In genomic region chr9:4464911-4465513, GRCh38 we compare ENCODE assay signal across 14 cellular contexts. TPM values are rescaled to one million over a fixed set of nuclear protein-coding genes. Genes with fewer than 3 reads are reported as not detected.
DNase-seq lines count a peak whose midpoint lies in the region; ATAC-seq and TF ChIP-seq lines count a peak whose summit lies in the region.
"Had no signal": no experiment of that assay in that cellular context is flagged by ENCODE, and none has a peak within 500 bp of the region (broad histone marks: within the 10 kb centered on the region; RNA-seq: fewer than 3 reads in every experiment).

No MANE protein-coding gene starts in this region.

- H3F3A ChIP-seq in SU-DHL-6 (ENCODE audit: insufficient read depth), result no peaks in the 10 kb centered on the region; the same call in 1 of the 2 replicates

- H3K4me2 ChIP-seq in SU-DHL-6 (ENCODE audit: low read depth, low read length, poor library complexity, severe bottlenecking), result peak overlapping the region; percentile 51

- H3K9me3 ChIP-seq in SU-DHL-6 (ENCODE audit: insufficient read depth, low read length), result no peaks in the 10 kb centered on the region
- H3K9me3 ChIP-seq in thyroid gland, result no peaks in the 10 kb centered on the region
- H3K9me3 ChIP-seq: Peyer's patch had no signal

- intact Hi-C loops in thyroid gland (cut with DNase I), result no loop called here

- H4K20me1 ChIP-seq in SU-DHL-6 (ENCODE audit: low read depth, low read length), result no peaks in the 10 kb centered on the region

- no peak overlapping the region for H3K4me3 ChIP-seq in SU-DHL-6 (ENCODE audit: insufficient read depth, low read length, poor library complexity, severe bottlenecking)
- H3K4me3 ChIP-seq in thyroid gland (replicated peaks in 1 of 3), result no peak overlapping the region
- H3K4me3 ChIP-seq: Peyer's patch, sigmoid colon had no signal

- TF ChIP-seq CTCF in GM13977 (IDR thresholded peaks at IDR 0.05; ENCODE audit: extremely low read depth, insufficient read depth, missing control alignments) (no peak), SU-DHL-6 (IDR thresholded peaks at IDR 0.05; ENCODE audit: insufficient read depth, low read length, poor library complexity, severe bottlenecking) (no peak), thyroid gland (IDR thresholded peaks at IDR 0.05) (no peak)

- no peak for TF ChIP-seq POLR2A in thyroid gland (IDR thresholded peaks at IDR 0.05)

- 95% methylated on average over 11 of the region's 11 CpGs for WGBS in thyroid gland, 2 donors

- DNase-seq in GM13977 (ENCODE audit: low spot score) (peak; percentile 74), T-helper 9 cell (no peak), DMS79 treated with DMSO at 0.1 percent for 48 hours (lab: John Stamatoyannopoulos, UW) (no peak), thyroid gland (no peak), AG08395 (ENCODE audit: low spot score) (no peak)
- DNase-seq: CD4-positive, CD25-positive, alpha-beta regulatory T cell; MM.1S; Peyer's patch; sigmoid colon; stimulated activated naive CD4-positive, alpha-beta T cell treated with Interleukin-2 at 50 U/mL for 16 hours had no signal

- ATAC-seq in GM19463 (IDR thresholded peaks at IDR 0.05; ENCODE audit: unreplicated experiment), result peak; percentile 89
- peak; percentile 90 for ATAC-seq in HG02973 (IDR thresholded peaks at IDR 0.05; ENCODE audit: unreplicated experiment)
- ATAC-seq: esophagus mucosa had no signal

- no peaks in the 10 kb centered on the region for H3K9me2 ChIP-seq in SU-DHL-6 (replicated peaks; ENCODE audit: insufficient read depth, low read length)

- no peaks in the 10 kb centered on the region for H3K4me1 ChIP-seq in thyroid gland
- H3K4me1 ChIP-seq: Peyer's patch, sigmoid colon had no signal

- no peak overlapping the region for H3K9ac ChIP-seq in SU-DHL-6 (ENCODE audit: low read length)

- H3K27ac ChIP-seq in SU-DHL-6 (ENCODE audit: low read depth, low read length) (peak overlapping the region; percentile 83), thyroid gland (no peak overlapping the region)
- H3K27ac ChIP-seq: Peyer's patch, sigmoid colon had no signal

- H2AFZ ChIP-seq in SU-DHL-6 (ENCODE audit: low read depth, low read length, severe bottlenecking), result peak overlapping the region; percentile 36

- H3K27me3 ChIP-seq in SU-DHL-6 (ENCODE audit: low read length) (no peaks in the 10 kb centered on the region), thyroid gland (no peaks in the 10 kb centered on the region)
- H3K27me3 ChIP-seq: Peyer's patch, sigmoid colon had no signal

- H3K36me3 ChIP-seq in SU-DHL-6 (ENCODE audit: low read length) (no peaks in the 10 kb centered on the region), thyroid gland (no peaks in the 10 kb centered on the region)
- H3K36me3 ChIP-seq: Peyer's patch, sigmoid colon had no signal

- H3K79me2 ChIP-seq in SU-DHL-6 (ENCODE audit: insufficient read depth, low read length), result no peaks in the 10 kb centered on the region

- in situ Hi-C loops in GM13977 (cut with MboI; ENCODE audit: low pct_unique_long_range_greater_than_20kb, low sequenced_read_pairs, unreplicated experiment), result no loop called here

RNA-seq across cellular contexts. Expression of gene SLC1A1, which starts 25.3 kb away (rescaled TPM):
- 10 to 100 TPM; 48.4 to 56.7 (median 49.7) TPM for total RNA-seq in thyroid gland
